16 cellular contexts compared by ENCODE assay signal in genomic region chr1:12572506-12572905, GRCh38. TPM values are rescaled to one million over a fixed set of nuclear protein-coding genes. Genes with fewer than 3 reads are reported as not detected.
DNase-seq lines count a peak whose midpoint lies in the region; ATAC-seq, FAIRE-seq and TF ChIP-seq lines count a peak whose summit lies in the region.
"Had no signal": no experiment of that assay in that cellular context is flagged by ENCODE, and none has a peak within 500 bp of the region (broad histone marks: within the 10 kb centered on the region; RNA-seq: fewer than 3 reads in every experiment).

No MANE protein-coding gene starts in this region.

- no peaks in the 10 kb centered on the region for H3K9me3 ChIP-seq in A549
- H3K9me3 ChIP-seq in H1 (ENCODE audit: insufficient read depth in 2 of 2, low read depth in 1 of 2, low read length in 1 of 2), result no peaks in the 10 kb centered on the region
- no peaks in the 10 kb centered on the region for H3K9me3 ChIP-seq in osteoblast (ENCODE audit: low read depth, low read length)
- H3K9me3 ChIP-seq: colonic mucosa, thoracic aorta had no signal

- POLR2A ChIA-PET in A549 (lab: Yijun Ruan, JAX), result interaction anchor here (2.4 to 2.9 kb wide), 2 partner anchors 24 to 46 kb away, joined by 5 to 30 read pairs; partner anchors contain the start of gene DHRS3
- POLR2A ChIA-PET in H1 (lab: Charles Lee; ENCODE audit: partially characterized antibody), result no interaction called here

- H3K4me3 ChIP-seq in A549 (no peak overlapping the region), H1 (ENCODE audit: extremely low read depth in 1 of 4, insufficient read depth in 2 of 4, low read depth in 3 of 4, low read length in 4 of 4) (no peak overlapping the region), osteoblast (ENCODE audit: insufficient read depth, low read length) (no peak overlapping the region)
- H3K4me3 ChIP-seq: colonic mucosa, thoracic aorta had no signal

- H2BK120ac ChIP-seq in H1 (replicated peaks; ENCODE audit: low read depth, low read length), result no peak overlapping the region

- no peak overlapping the region for H4K91ac ChIP-seq in H1 (replicated peaks; ENCODE audit: insufficient read length, low read length)

- ATAC-seq in A549, result peak in 1 of 2 experiments; percentile 14; a peak in 3 of 6 replicates
- ATAC-seq in HG03378 (IDR thresholded peaks at IDR 0.05; ENCODE audit: unreplicated experiment), result no peak
- ATAC-seq in HG02840 (IDR thresholded peaks at IDR 0.05; ENCODE audit: low FRiP score, unreplicated experiment), result no peak

- H2BK20ac ChIP-seq in H1 (ENCODE audit: low read length), result no peak overlapping the region

- no peaks in the 10 kb centered on the region for H3K23me2 ChIP-seq in H1 (ENCODE audit: low read depth, low read length)

- H3K27me3 ChIP-seq in H1 (replicated peaks in 1 of 4; ENCODE audit: control insufficient read depth in 3 of 4, extremely low read depth in 1 of 4, insufficient read depth in 3 of 4, low read length in 3 of 4), result no peaks in the 10 kb centered on the region
- H3K27me3 ChIP-seq in osteoblast (ENCODE audit: insufficient read depth, low read length), result no peaks in the 10 kb centered on the region
- H3K27me3 ChIP-seq: colonic mucosa had no signal

- H3K79me2 ChIP-seq in H1 (ENCODE audit: control insufficient read depth in 1 of 2, insufficient read depth in 2 of 2, low read length in 2 of 2), result no peaks in the 10 kb centered on the region
- H3K79me2 ChIP-seq in osteoblast (ENCODE audit: insufficient read depth, low read length), result no peaks in the 10 kb centered on the region

- H2BK12ac ChIP-seq in H1 (ENCODE audit: low read depth, low read length), result no peak overlapping the region

- no peaks in the 10 kb centered on the region for H4K20me1 ChIP-seq in H1 (replicated peaks in 1 of 2; ENCODE audit: control insufficient read depth in 1 of 2, insufficient read depth in 2 of 2, low read length in 2 of 2)
- H4K20me1 ChIP-seq in osteoblast (ENCODE audit: insufficient read depth, low read length), result no peaks in the 10 kb centered on the region

- TF ChIP-seq RAD21 in A549 (conservative IDR thresholded peaks at IDR 0.05 in 1 of 2, IDR thresholded peaks at IDR 0.05 in 1 of 2) (no peak), H1 (IDR thresholded peaks at IDR 0.05 in 1 of 2, conservative IDR thresholded peaks at IDR 0.05 in 1 of 2; ENCODE audit: low read depth in 2 of 2, low read length in 2 of 2) (no peak)

- TF ChIP-seq EP300 in A549 (IDR thresholded peaks at IDR 0.05) (no peak), H1 (IDR thresholded peaks at IDR 0.05; ENCODE audit: borderline replicate concordance in 1 of 2, low read depth in 2 of 2, low read length in 2 of 2) (no peak)

- no peak overlapping the region for H3K18ac ChIP-seq in H1 (ENCODE audit: extremely low read depth, low read length)

- H2BK5ac ChIP-seq in H1 (ENCODE audit: low read depth, low read length), result no peak overlapping the region

- TF ChIP-seq POLR2A in A549 (IDR thresholded peaks at IDR 0.05; ENCODE audit: low read length) (no peak), H1 (IDR thresholded peaks at IDR 0.05; ENCODE audit: control extremely low read depth in 1 of 2, low read depth in 2 of 2, low read length in 2 of 2) (no peak)

- peak overlapping the region; percentile 54; the same call in 2 of the 3 replicates for H3K4me2 ChIP-seq in A549
- no peak overlapping the region for H3K4me2 ChIP-seq in H1 (ENCODE audit: insufficient read depth in 1 of 2, low read depth in 2 of 2, low read length in 2 of 2)
- H3K4me2 ChIP-seq in osteoblast (ENCODE audit: insufficient read depth, low read length), result no peak overlapping the region

- H3K23ac ChIP-seq in H1 (ENCODE audit: insufficient read length), result no peak overlapping the region

- no peak overlapping the region for H3K4ac ChIP-seq in H1 (replicated peaks; ENCODE audit: insufficient read length, low read depth, low read length)

- no peak overlapping the region; the same call in 1 of the 2 replicates for H4K8ac ChIP-seq in H1 (ENCODE audit: extremely low read depth, insufficient read depth, low read length)

- TF ChIP-seq CTCF in A549 (IDR thresholded peaks at IDR 0.05), result no peak
- TF ChIP-seq CTCF in H1 (IDR thresholded peaks at IDR 0.05; ENCODE audit: control extremely low read depth in 1 of 3, insufficient read depth in 1 of 3, low read depth in 1 of 3, low read length in 3 of 3), result no peak
- TF ChIP-seq CTCF in osteoblast (IDR thresholded peaks at IDR 0.05; ENCODE audit: extremely low read depth, low read depth, low read length), result no peak

- H3K9ac ChIP-seq in H1 (replicated peaks in 1 of 4; ENCODE audit: extremely low read depth in 1 of 4, low read depth in 3 of 4, low read length in 3 of 4), result no peak overlapping the region; a peak in 1 of 7 replicates

- no peak overlapping the region for H2AFZ ChIP-seq in H1 (ENCODE audit: low read length)
- no peak overlapping the region for H2AFZ ChIP-seq in osteoblast (ENCODE audit: low read length)

- CTCF ChIA-PET in A549 (lab: Yijun Ruan, JAX), result interaction anchor here (1.1 to 3.0 kb wide), 2 partner anchors 26 to 47 kb away, joined by 3 to 8 read pairs; no protein-coding TSS in a partner anchor
- CTCF ChIA-PET in H1 (lab: Charles Lee; ENCODE audit: partially characterized antibody), result no interaction called here

- WGBS in A549 (ENCODE audit: missing lambda C conversion rate), result 92% methylated on average over 7 of the region's 7 CpGs
- WGBS in H1 (ENCODE audit: extremely low coverage in 1 of 2, insufficient coverage in 1 of 2, insufficient read length in 1 of 2, insufficient replicate concordance in 2 of 2, low coverage in 1 of 2, low lambda C conversion rate in 2 of 2, missing lambda C conversion rate in 1 of 2), 2 experiments, result 97% methylated on average over 7 of the region's 7 CpGs; no CpG with 5 or more reads in 1 of the 2 experiments

- no peak overlapping the region for H3K56ac ChIP-seq in H1 (replicated peaks; ENCODE audit: insufficient read length, low read depth, low read length)

- FAIRE-seq in A549 (lab: Jason Lieb, UNC) (no peak), H1 (lab: Jason Lieb, UNC) (no peak)
- FAIRE-seq: TTC549 had no signal

- H3K36me3 ChIP-seq in H1 (ENCODE audit: control insufficient read depth in 2 of 4, insufficient read depth in 4 of 4, low read length in 3 of 4), result peaks cover 0 to 59% (median 14%) of the 10 kb centered on the region in 4 experiments; a peak in 5 of 8 replicates
- peaks cover 65% of the 10 kb centered on the region for H3K36me3 ChIP-seq in osteoblast (ENCODE audit: insufficient read depth, low read length)
- H3K36me3 ChIP-seq: colonic mucosa had no signal

- no peak overlapping the region for H2AK5ac ChIP-seq in H1 (ENCODE audit: low read depth, low read length)

- no peak overlapping the region for H3K14ac ChIP-seq in H1 (ENCODE audit: insufficient read length)

- H3K27ac ChIP-seq in A549 (peak overlapping the region; percentile 84 to 93), H1 (ENCODE audit: low read depth, low read length) (no peak overlapping the region), osteoblast (ENCODE audit: low read depth, low read length) (peak overlapping the region; percentile 27)
- H3K27ac ChIP-seq: colonic mucosa had no signal

- no peak for DNase-seq in A549 (ENCODE audit: low read depth in 1 of 2, low spot score in 1 of 2)
- peak; percentile 37 for DNase-seq in M059J (ENCODE audit: low read depth)
- no peak for DNase-seq in H1 (ENCODE audit: low read depth in 1 of 2, low spot score in 2 of 2)
- DNase-seq in osteoblast (ENCODE audit: insufficient read length, low spot score, missing footprints), result peak; percentile 45
- DNase-seq in NCI-H446 treated with DMSO at 0.1 percent for 48 hours (lab: John Stamatoyannopoulos, UW), result no peak
- DNase-seq in NCI-H1694 (lab: John Stamatoyannopoulos, UW), result no peak
- DNase-seq: colonic mucosa, DMS153, erythroblast, HCEC 1CT, NCI-H2107, occipital lobe had no signal

- H3K4me1 ChIP-seq in A549 (peaks cover 48% of the 10 kb centered on the region), H1 (replicated peaks in 1 of 4; ENCODE audit: control insufficient read depth in 3 of 4, insufficient read depth in 4 of 4, low read length in 3 of 4) (no peaks in the 10 kb centered on the region), osteoblast (ENCODE audit: insufficient read depth, low read length) (peaks cover 6% of the 10 kb centered on the region)
- H3K4me1 ChIP-seq: colonic mucosa had no signal

- H3K79me1 ChIP-seq in H1 (ENCODE audit: low read depth, low read length), result no peaks in the 10 kb centered on the region

- H2BK15ac ChIP-seq in H1 (ENCODE audit: low read length), result 0 out of 2 replicates have a peak overlapping the region, but pooled peaks have one; percentile 10

- no peak overlapping the region for H4K5ac ChIP-seq in H1 (ENCODE audit: insufficient read length, low read depth, low read length)

TF ChIP-seq in A549, 52 proteins besides CTCF, POLR2A, EP300 and RAD21 (continues in another document):
- TF ChIP-seq RNF2 (IDR thresholded peaks at IDR 0.05; ENCODE audit: borderline replicate concordance, low read depth) (no peak), SMC3 (IDR thresholded peaks at IDR 0.05) (no peak)

TF ChIP-seq in H1, 55 proteins besides CTCF, POLR2A, EP300 and RAD21 (continues in another document):
- TF ChIP-seq PHF8 (conservative IDR thresholded peaks at IDR 0.05; ENCODE audit: low read depth, low read length) (no peak), TEAD4 (IDR thresholded peaks at IDR 0.05; ENCODE audit: low read depth, low read length) (no peak), SP4 (IDR thresholded peaks at IDR 0.05; ENCODE audit: low read length) (no peak), KDM4A (IDR thresholded peaks at IDR 0.05; ENCODE audit: low read depth, low read length, severe bottlenecking) (no peak), CHD2 (IDR thresholded peaks at IDR 0.05; ENCODE audit: low read length) (no peak), EGR1 (IDR thresholded peaks at IDR 0.05; ENCODE audit: borderline replicate concordance, low read depth, low read length) (no peak)

RNA-seq across cellular contexts. Expression of gene DHRS3, which starts 45.5 kb away (rescaled TPM):
- 79.7 and 89.1 TPM in 2 replicates for polyA plus RNA-seq in A549 (2011; rRNA removed)
- polyA plus RNA-seq in A549 (2012; cell fraction: cytosol; rRNA removed), result 64.4 and 78.4 TPM in 2 replicates
- polyA plus RNA-seq in A549 (2012; cell fraction: nucleus; rRNA removed), result 119 and 124 TPM in 2 replicates
- polyA plus RNA-seq in A549 (2017; fragmentation: RNase III; extraction: RNeasy Plus Mini Kit Qiagen cat#74134 plus additional on column Dnase treatment), result 56.9 to 78.9 TPM (median 62.7 TPM) in 3 replicates
- 320 and 332 TPM in 2 replicates for polyA minus RNA-seq in A549 (2011; rRNA and poly(A)+ RNA removed)
- total RNA-seq in M059J (2014; rRNA removed; shearing (Covaris generic)), result 47.3 and 51.5 TPM in 2 replicates
- 32.5 and 37.8 TPM in 2 replicates for total RNA-seq in H1 (2021; fragmentation: NEBNext Ultra II Directional; extraction: Animal tissue kit (Norgen Biotek cat#: 25700))
- polyA plus RNA-seq in H1 (2011; rRNA removed), result 36.4 and 41.9 TPM in 2 replicates
- 40.2 TPM for polyA plus RNA-seq in H1 (2011; cell fraction: cytosol; rRNA removed)
- 40.2 TPM for polyA plus RNA-seq in H1 (2011; cell fraction: nucleus; rRNA removed)
- polyA plus RNA-seq in H1 (2012, experiment 1 of 2), result 25.1 to 32.0 TPM (median 29.2 TPM) in 4 replicates
- polyA plus RNA-seq in H1 (2012, experiment 2 of 2), result 36.9 TPM
- polyA plus RNA-seq in H1 (2013, experiment 1 of 2), result 9.6 TPM
- polyA plus RNA-seq in H1 (2013, experiment 2 of 2), result 10.6 TPM
- 56.9 and 114 TPM in 2 replicates for polyA minus RNA-seq in H1 (2011; rRNA and poly(A)+ RNA removed)
- polyA minus RNA-seq in H1 (2011; cell fraction: cytosol; rRNA and poly(A)+ RNA removed), result 51.7 TPM
- 27.3 TPM for polyA minus RNA-seq in H1 (2011; cell fraction: nucleus; rRNA and poly(A)+ RNA removed)
- 161 and 172 TPM in 2 replicates for total RNA-seq in osteoblast

Comparison
In these comparisons a context has a peak if more than half of its experiments do, and no peak if none do; other contexts are left out.
1. DNase-seq: peak in M059J (single experiment) and osteoblast (single experiment); none in A549 (0 of 2), H1 (0 of 2), NCI-H446 treated with DMSO at 0.1 percent for 48 hours (single experiment) and NCI-H1694 (single experiment).
2. Of the 18 proteins assayed by ChIP-seq in both H1 and A549: peak only in H1: none; only in A549: E2F6 and MAX; in both: none; in neither: 16.